Comparison of ENCODE assay signal across 19 cellular contexts in genomic region chr3:67377299-67377698, GRCh38.
DNase-seq lines count a peak whose midpoint lies in the region; ATAC-seq, FAIRE-seq and TF ChIP-seq lines count a peak whose summit lies in the region.
"Had no signal": no experiment of that assay in that cellular context is flagged by ENCODE, and none has a peak within 500 bp of the region (broad histone marks: within the 10 kb centered on the region; RNA-seq: fewer than 3 reads in every experiment).

No MANE protein-coding gene starts in this region.

- no peak for TF ChIP-seq CTCF in A549 (IDR thresholded peaks at IDR 0.05)

- CTCF ChIA-PET in A549 (lab: Yijun Ruan, JAX): no interaction called here

- no peak overlapping the region for H3K4me2 ChIP-seq in A549

- FAIRE-seq in A549 (lab: Jason Lieb, UNC): no peak
- FAIRE-seq: GM12891, GM18507 had no signal

- H3K9me3 ChIP-seq in A549: no peaks in the 10 kb centered on the region

- no peak for TF ChIP-seq RAD21 in A549 (conservative IDR thresholded peaks at IDR 0.05 in 1 of 2, IDR thresholded peaks at IDR 0.05 in 1 of 2)

- H3K27ac ChIP-seq in A549: no peak overlapping the region

- TF ChIP-seq EP300 in A549 (IDR thresholded peaks at IDR 0.05): no peak

- no peak overlapping the region for H3K4me3 ChIP-seq in A549

- TF ChIP-seq POLR2A in A549 (IDR thresholded peaks at IDR 0.05; ENCODE audit: low read length): no peak

- 74% methylated on average over 3 of the region's 3 CpGs for WGBS in A549 (ENCODE audit: missing lambda C conversion rate)

- POLR2A ChIA-PET in A549 (lab: Yijun Ruan, JAX): no interaction called here

- 0 out of 3 replicates have a peak, but pooled peaks cover 3% of the 10 kb centered on the region for H3K4me1 ChIP-seq in A549

- DNase-seq in A549 (ENCODE audit: low read depth in 1 of 2, low spot score in 1 of 2) (no peak), EH (ENCODE audit: low read depth) (peak; percentile 15), SK-N-DZ (ENCODE audit: low spot score) (peak; percentile 12), iPS-NIHi7 (ENCODE audit: extremely low spot score) (peak; percentile 13), GM19240 (ENCODE audit: insufficient read length, low spot score) (no peak)
- DNase-seq: ACHN; Calu3; CD4-positive, alpha-beta T cell; DMS79 treated with DMSO at 0.1 percent for 48 hours; GDM1; NCI-H1417 treated with DMSO at 0.1 percent for 48 hours; NCI-H2029; NCI-H2171 treated with DMSO at 0.1 percent for 48 hours; NCI-H446 treated with DMSO at 0.1 percent for 48 hours; NCI-H774 had no signal

- ATAC-seq in A549 (no peak; a peak in 1 of 6 replicates), HG03196 (IDR thresholded peaks at IDR 0.05; ENCODE audit: unreplicated experiment) (no peak), GM21825 (IDR thresholded peaks at IDR 0.05; ENCODE audit: unreplicated experiment) (no peak)

TF ChIP-seq in A549, 52 proteins besides CTCF, POLR2A, EP300 and RAD21:
- TF ChIP-seq, protein P1, sequence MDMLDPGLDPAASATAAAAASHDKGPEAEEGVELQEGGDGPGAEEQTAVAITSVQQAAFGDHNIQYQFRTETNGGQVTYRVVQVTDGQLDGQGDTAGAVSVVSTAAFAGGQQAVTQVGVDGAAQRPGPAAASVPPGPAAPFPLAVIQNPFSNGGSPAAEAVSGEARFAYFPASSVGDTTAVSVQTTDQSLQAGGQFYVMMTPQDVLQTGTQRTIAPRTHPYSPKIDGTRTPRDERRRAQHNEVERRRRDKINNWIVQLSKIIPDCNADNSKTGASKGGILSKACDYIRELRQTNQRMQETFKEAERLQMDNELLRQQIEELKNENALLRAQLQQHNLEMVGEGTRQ (IDR thresholded peaks at IDR 0.05): peak; percentile 61
- TF ChIP-seq HOXB5 (CRISPR knock-in tag; IDR thresholded peaks at IDR 0.05): no peak
- TF ChIP-seq, protein P2, sequence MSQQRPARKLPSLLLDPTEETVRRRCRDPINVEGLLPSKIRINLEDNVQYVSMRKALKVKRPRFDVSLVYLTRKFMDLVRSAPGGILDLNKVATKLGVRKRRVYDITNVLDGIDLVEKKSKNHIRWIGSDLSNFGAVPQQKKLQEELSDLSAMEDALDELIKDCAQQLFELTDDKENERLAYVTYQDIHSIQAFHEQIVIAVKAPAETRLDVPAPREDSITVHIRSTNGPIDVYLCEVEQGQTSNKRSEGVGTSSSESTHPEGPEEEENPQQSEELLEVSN (IDR thresholded peaks at IDR 0.05; ENCODE audit: borderline replicate concordance, low read depth): no peak
- TF ChIP-seq HOXA7 (CRISPR knock-in tag; IDR thresholded peaks at IDR 0.05): no peak
- TF ChIP-seq HEYL (CRISPR knock-in tag; IDR thresholded peaks at IDR 0.05): no peak
- no peak for TF ChIP-seq FOSB (CRISPR knock-in tag; IDR thresholded peaks at IDR 0.05)
- no peak for TF ChIP-seq SREBF2 (IDR thresholded peaks at IDR 0.05)

Comparison
In these comparisons a context has a peak if more than half of its experiments do, and no peak if none do; other contexts are left out.
1. DNase-seq: peak in EH (single experiment), SK-N-DZ (single experiment) and iPS-NIHi7 (single experiment); none in A549 (0 of 2) and GM19240 (single experiment).